ENCODE assay signal across 1 cellular context in the genomic region with DNA sequence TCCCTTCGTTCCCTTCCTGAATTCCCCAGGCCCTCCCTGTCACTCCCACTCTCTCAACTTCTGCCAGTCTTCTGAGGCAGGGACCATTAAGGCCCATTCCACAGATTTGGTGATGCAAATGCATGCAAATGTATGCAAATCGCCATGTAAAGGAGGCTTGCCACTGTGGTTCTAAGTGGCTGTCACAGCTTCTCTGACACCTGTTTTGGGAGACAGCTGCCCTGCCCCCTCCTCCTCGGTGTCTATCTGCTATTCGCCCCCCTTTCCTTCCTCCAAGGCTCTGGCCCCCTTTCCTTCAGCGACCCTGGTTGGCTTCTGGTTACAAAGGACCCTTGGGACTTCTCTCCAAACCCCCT.
TF ChIP-seq lines count a peak whose summit lies in the region.

No MANE protein-coding gene starts in this region.

TF ChIP-seq in neural cell, 6 proteins besides CTCF, POLR2A, EP300 and RAD21 (continued from another document):
- TF ChIP-seq, protein P1, sequence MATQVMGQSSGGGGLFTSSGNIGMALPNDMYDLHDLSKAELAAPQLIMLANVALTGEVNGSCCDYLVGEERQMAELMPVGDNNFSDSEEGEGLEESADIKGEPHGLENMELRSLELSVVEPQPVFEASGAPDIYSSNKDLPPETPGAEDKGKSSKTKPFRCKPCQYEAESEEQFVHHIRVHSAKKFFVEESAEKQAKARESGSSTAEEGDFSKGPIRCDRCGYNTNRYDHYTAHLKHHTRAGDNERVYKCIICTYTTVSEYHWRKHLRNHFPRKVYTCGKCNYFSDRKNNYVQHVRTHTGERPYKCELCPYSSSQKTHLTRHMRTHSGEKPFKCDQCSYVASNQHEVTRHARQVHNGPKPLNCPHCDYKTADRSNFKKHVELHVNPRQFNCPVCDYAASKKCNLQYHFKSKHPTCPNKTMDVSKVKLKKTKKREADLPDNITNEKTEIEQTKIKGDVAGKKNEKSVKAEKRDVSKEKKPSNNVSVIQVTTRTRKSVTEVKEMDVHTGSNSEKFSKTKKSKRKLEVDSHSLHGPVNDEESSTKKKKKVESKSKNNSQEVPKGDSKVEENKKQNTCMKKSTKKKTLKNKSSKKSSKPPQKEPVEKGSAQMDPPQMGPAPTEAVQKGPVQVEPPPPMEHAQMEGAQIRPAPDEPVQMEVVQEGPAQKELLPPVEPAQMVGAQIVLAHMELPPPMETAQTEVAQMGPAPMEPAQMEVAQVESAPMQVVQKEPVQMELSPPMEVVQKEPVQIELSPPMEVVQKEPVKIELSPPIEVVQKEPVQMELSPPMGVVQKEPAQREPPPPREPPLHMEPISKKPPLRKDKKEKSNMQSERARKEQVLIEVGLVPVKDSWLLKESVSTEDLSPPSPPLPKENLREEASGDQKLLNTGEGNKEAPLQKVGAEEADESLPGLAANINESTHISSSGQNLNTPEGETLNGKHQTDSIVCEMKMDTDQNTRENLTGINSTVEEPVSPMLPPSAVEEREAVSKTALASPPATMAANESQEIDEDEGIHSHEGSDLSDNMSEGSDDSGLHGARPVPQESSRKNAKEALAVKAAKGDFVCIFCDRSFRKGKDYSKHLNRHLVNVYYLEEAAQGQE (IDR thresholded peaks at IDR 0.05; ENCODE audit: borderline replicate concordance) = no peak
